9 cellular contexts compared by ENCODE assay signal in the genomic region with DNA sequence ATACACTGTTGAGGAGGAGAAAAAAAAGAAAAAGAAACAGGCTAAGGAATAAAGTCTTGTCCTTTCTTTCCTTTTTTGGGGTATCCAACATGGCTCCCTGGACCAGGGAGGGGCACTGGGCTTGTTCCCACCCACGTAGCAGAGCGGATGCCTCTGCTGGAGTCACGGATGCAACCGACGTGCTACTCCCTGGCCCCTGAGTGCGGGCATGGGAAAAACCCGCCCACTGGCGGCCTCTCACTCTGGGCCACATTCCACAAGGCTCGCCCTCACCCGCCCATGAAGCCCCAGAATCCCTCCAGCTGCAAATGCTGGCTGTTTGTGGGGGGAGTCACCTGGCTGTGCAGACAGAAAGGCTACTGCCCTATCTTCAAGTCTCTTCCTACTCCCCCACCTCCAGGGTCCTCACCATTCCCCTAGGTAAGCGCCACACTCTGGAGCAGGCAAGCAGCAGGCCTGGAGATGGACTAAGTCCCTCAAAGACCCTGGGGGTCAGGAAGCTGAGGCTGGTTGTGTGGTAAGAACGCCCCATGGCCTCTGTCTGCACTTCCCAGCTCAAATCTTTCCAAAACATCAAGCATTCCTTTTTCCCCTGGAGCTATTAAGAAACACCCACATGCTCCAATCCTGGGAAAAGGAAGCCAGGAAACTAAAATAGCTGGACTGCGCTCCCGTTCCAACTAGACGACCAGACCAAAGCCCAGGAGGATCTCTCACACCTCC. TPM values are rescaled to one million over a fixed set of nuclear protein-coding genes. Genes with fewer than 3 reads are reported as not detected.
DNase-seq lines count a peak whose midpoint lies in the region; ATAC-seq and TF ChIP-seq lines count a peak whose summit lies in the region.
"Had no signal": no experiment of that assay in that cellular context is flagged by ENCODE, and none has a peak within 500 bp of the region (broad histone marks: within the 10 kb centered on the region; RNA-seq: fewer than 3 reads in every experiment).

No MANE protein-coding gene starts in this region.

- DNase-seq in HS-27A (ENCODE audit: low read depth), result peak; percentile 74
- DNase-seq in dedifferentiated amniotic fluid mesenchymal stem cell (ENCODE audit: extremely low spot score), result peak; percentile 62
- DNase-seq in lower lobe of right lung, result no peak
- no peak for DNase-seq in inferior parietal cortex (ENCODE audit: extremely low spot score)
- no peak for DNase-seq in SIG-M5 treated with dmso at 0.1 percent for 504 hours (lab: John Stamatoyannopoulos, UW; ENCODE audit: unreplicated experiment)
- no peak for DNase-seq in stimulated activated CD4-positive, alpha-beta T cell treated with anti-CD3 and anti-CD28 coated beads, Interleukin-2, amount 100 ng/mL, for 24 hours

- no peaks in the 10 kb centered on the region for H3K9me3 ChIP-seq in lower lobe of right lung

- intact Hi-C loops in lower lobe of right lung (cut with DNase I), result no loop called here

- H3K4me3 ChIP-seq in lower lobe of right lung, result no peak overlapping the region
- H3K4me3 ChIP-seq: SK-N-MC had no signal

- H3K4me1 ChIP-seq in lower lobe of right lung, result peaks cover 74% of the 10 kb centered on the region

- TF ChIP-seq CTCF in lower lobe of right lung (IDR thresholded peaks at IDR 0.05), result no peak

- H3K27ac ChIP-seq in lower lobe of right lung, result peak overlapping the region; percentile 83
- H3K27ac ChIP-seq in temporal lobe (ENCODE audit: low read depth, low read length), result peak overlapping the region; percentile 87
- H3K27ac ChIP-seq: SK-N-MC had no signal

- peak in 1 of 2 donors; percentile 50 for ATAC-seq in lower lobe of right lung
- ATAC-seq in HG02981 (IDR thresholded peaks at IDR 0.05; ENCODE audit: unreplicated experiment), result no peak

- H3K27me3 ChIP-seq in lower lobe of right lung (ENCODE audit: low read depth), result no peaks in the 10 kb centered on the region

- H3K36me3 ChIP-seq in lower lobe of right lung, result peaks cover 89% of the 10 kb centered on the region

RNA-seq across cellular contexts. Expression of a gene that starts 17.8 kb away (rescaled TPM):
- total RNA-seq in lower lobe of right lung (2.3 TPM), temporal lobe (not detected)

RNA-seq across cellular contexts. Expression of a gene that starts 49.3 kb away (rescaled TPM):
- 52.7 TPM for total RNA-seq in lower lobe of right lung
- 14.3 TPM for total RNA-seq in temporal lobe

Comparison
In these comparisons a context has a peak if more than half of its experiments do, and no peak if none do; other contexts are left out.
1. DNase-seq: peak in HS-27A (single experiment) and dedifferentiated amniotic fluid mesenchymal stem cell (single experiment); none in lower lobe of right lung (single experiment), inferior parietal cortex (single experiment), SIG-M5 treated with dmso at 0.1 percent for 504 hours (single experiment) and stimulated activated CD4-positive, alpha-beta T cell treated with anti-CD3 and anti-CD28 coated beads, Interleukin-2, amount 100 ng/mL, for 24 hours (0 of 2).